In the genomic region with DNA sequence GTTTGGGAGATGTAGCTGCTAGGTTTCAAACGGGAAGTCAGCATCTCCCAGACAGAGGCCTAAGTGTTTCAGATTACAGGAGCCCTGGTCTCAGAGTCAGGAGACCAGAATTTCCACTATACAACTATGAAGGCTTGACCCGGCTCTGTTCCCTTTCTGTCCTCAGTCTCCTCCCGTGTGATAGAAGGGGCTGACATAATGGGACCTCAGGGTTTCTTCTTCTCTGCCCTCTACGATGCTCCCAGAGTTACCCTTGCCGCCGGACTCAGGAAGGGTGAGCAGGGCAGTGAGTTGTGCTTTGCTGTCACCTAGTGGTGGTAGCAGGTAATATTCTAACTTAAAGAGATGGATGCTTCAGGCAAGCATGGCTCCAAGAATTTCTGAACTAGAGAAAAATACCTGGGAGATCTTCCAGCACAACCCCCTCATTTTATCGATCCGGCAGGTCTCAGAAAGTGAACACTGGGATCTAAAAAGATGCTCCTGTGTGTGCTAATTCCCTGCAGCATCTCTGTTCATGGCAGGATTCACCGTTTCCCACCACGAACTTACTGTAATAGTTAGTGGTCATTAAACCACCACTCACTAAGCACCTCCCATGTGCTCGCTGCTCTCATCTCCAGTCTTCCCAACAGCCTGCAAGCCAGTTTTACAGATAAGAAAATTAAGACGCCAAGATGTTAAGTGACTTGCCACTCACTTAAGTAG, we compare ENCODE assay signal across 8 cellular contexts.
DNase-seq lines count a peak whose midpoint lies in the region; ATAC-seq and TF ChIP-seq lines count a peak whose summit lies in the region.

No MANE protein-coding gene starts in this region.

- no peaks in the 10 kb centered on the region for H3K36me3 Mint-ChIP-seq in activated CD8-positive, alpha-beta memory T cell treated with anti-CD3 and anti-CD28 coated beads, Interleukin-2, amount 10 ng/mL, durations not matched to agents 7 days and 5 days
- no peaks in the 10 kb centered on the region for H3K36me3 Mint-ChIP-seq in natural killer cell

- no peaks in the 10 kb centered on the region for H3K9me3 Mint-ChIP-seq in activated CD8-positive, alpha-beta memory T cell treated with anti-CD3 and anti-CD28 coated beads, Interleukin-2, amount 10 ng/mL, durations not matched to agents 7 days and 5 days (ENCODE audit: low read depth)
- H3K9me3 Mint-ChIP-seq in natural killer cell = no peaks in the 10 kb centered on the region

- TF ChIP-seq POLR2A in esophagus muscularis mucosa (IDR thresholded peaks at IDR 0.05; ENCODE audit: low read depth) = no peak

- TF ChIP-seq CTCF in esophagus muscularis mucosa (IDR thresholded peaks at IDR 0.05) = peak; percentile 86 to 89 (median 89)
- TF ChIP-seq CTCF in natural killer cell (IDR thresholded peaks at IDR 0.05) = peak; percentile 88
- TF ChIP-seq CTCF in thoracic aorta (IDR thresholded peaks at IDR 0.05) = peak; percentile 91

- H3K27ac ChIP-seq in esophagus muscularis mucosa (replicated peaks in 1 of 4) = no peak overlapping the region
- H3K27ac ChIP-seq in thoracic aorta = no peak overlapping the region

- DNase-seq in ELR (ENCODE audit: low read depth) = peak; percentile 79
- peak; percentile 85 for DNase-seq in NCI-H82 (lab: John Stamatoyannopoulos, UW)
- DNase-seq in activated CD8-positive, alpha-beta memory T cell treated with anti-CD3 and anti-CD28 coated beads, Interleukin-2, amount 10 ng/mL, durations not matched to agents 7 days and 5 days = peak; percentile 67
- no peak for DNase-seq in esophagus muscularis mucosa (ENCODE audit: extremely low spot score)
- DNase-seq in natural killer cell = no peak
- no peak for DNase-seq in thoracic aorta (ENCODE audit: low spot score)

- H3K9me3 ChIP-seq in esophagus muscularis mucosa (no peaks in the 10 kb centered on the region), thoracic aorta (no peaks in the 10 kb centered on the region)

- no peaks in the 10 kb centered on the region for H3K4me1 Mint-ChIP-seq in activated CD8-positive, alpha-beta memory T cell treated with anti-CD3 and anti-CD28 coated beads, Interleukin-2, amount 10 ng/mL, durations not matched to agents 7 days and 5 days
- peaks cover 0 to 5% of the 10 kb centered on the region in 2 donors for H3K4me1 Mint-ChIP-seq in natural killer cell

- H3K4me3 Mint-ChIP-seq in activated CD8-positive, alpha-beta memory T cell treated with anti-CD3 and anti-CD28 coated beads, Interleukin-2, amount 10 ng/mL, durations not matched to agents 7 days and 5 days = no peak overlapping the region
- H3K4me3 Mint-ChIP-seq in natural killer cell = no peak overlapping the region

- H3K4me1 ChIP-seq in esophagus muscularis mucosa (peaks cover 0 to 4% (median 2%) of the 10 kb centered on the region in 4 donors), thoracic aorta (ENCODE audit: control insufficient read depth in 1 of 2, low read depth in 2 of 2) (no peaks in the 10 kb centered on the region)

- no peak for TF ChIP-seq EP300 in esophagus muscularis mucosa (IDR thresholded peaks at IDR 0.05)

- CTCF ChIA-PET in activated CD8-positive, alpha-beta memory T cell treated with anti-CD3 and anti-CD28 coated beads, Interleukin-2, amount 10 ng/mL, durations not matched to agents 7 days and 5 days (lab: Charles Lee) = interaction anchor here (0.8 to 3.7 kb wide), 6 partner anchors 10 to 74 kb away, joined by 3 to 111 read pairs (median 6); no protein-coding TSS in a partner anchor

- H3K27me3 Mint-ChIP-seq in activated CD8-positive, alpha-beta memory T cell treated with anti-CD3 and anti-CD28 coated beads, Interleukin-2, amount 10 ng/mL, durations not matched to agents 7 days and 5 days = peaks cover 3% of the 10 kb centered on the region
- peaks cover 5 to 6% of the 10 kb centered on the region in 2 donors for H3K27me3 Mint-ChIP-seq in natural killer cell (ENCODE audit: low read depth in 2 of 2)

- H3K4me3 ChIP-seq in esophagus muscularis mucosa (no peak overlapping the region), thoracic aorta (no peak overlapping the region)

- no peak overlapping the region for H3K27ac Mint-ChIP-seq in activated CD8-positive, alpha-beta memory T cell treated with anti-CD3 and anti-CD28 coated beads, Interleukin-2, amount 10 ng/mL, durations not matched to agents 7 days and 5 days
- peak overlapping the region in 1 of 2 donors; percentile 45 for H3K27ac Mint-ChIP-seq in natural killer cell

- 22% methylated on average over 12 of the region's 12 CpGs for WGBS in esophagus muscularis mucosa

- H3K36me3 ChIP-seq in esophagus muscularis mucosa (peaks cover 0 to 92% (median 0%) of the 10 kb centered on the region in 4 donors), thoracic aorta (no peaks in the 10 kb centered on the region)

- intact Hi-C loops in esophagus muscularis mucosa (cut with DNase I) (loop anchor here (1.0 kb wide), 1 partner anchor 51 kb away; no protein-coding TSS in a partner anchor), natural killer cell (cut with micrococcal nuclease) (loop anchor here (1.0 kb wide), 2 partner anchors 52 to 74 kb away; no protein-coding TSS in a partner anchor)

- H3K27me3 ChIP-seq in esophagus muscularis mucosa (peaks cover 0 to 6% (median 0%) of the 10 kb centered on the region in 4 donors), thoracic aorta (replicated peaks; ENCODE audit: insufficient read depth) (no peaks in the 10 kb centered on the region)

- peak; percentile 58 for ATAC-seq in HG02973 (IDR thresholded peaks at IDR 0.05; ENCODE audit: unreplicated experiment)
- ATAC-seq in activated CD8-positive, alpha-beta memory T cell treated with anti-CD3 and anti-CD28 coated beads, Interleukin-2, amount 10 ng/mL, durations not matched to agents 7 days and 5 days = peak; percentile 84
- peak; percentile 78 to 92 (median 84) for ATAC-seq in natural killer cell
- no peak for ATAC-seq in thoracic aorta (ENCODE audit: insufficient number of reproducible peaks, low FRiP score, low read depth)
- no peak for ATAC-seq in GM19455 (IDR thresholded peaks at IDR 0.05; ENCODE audit: unreplicated experiment)

Comparison
In these comparisons a context has a peak if more than half of its experiments do, and no peak if none do; other contexts are left out.
1. DNase-seq: peak in ELR (single experiment), NCI-H82 (single experiment) and activated CD8-positive, alpha-beta memory T cell treated with anti-CD3 and anti-CD28 coated beads, Interleukin-2, amount 10 ng/mL, durations not matched to agents 7 days and 5 days (single experiment); none in esophagus muscularis mucosa (single experiment), natural killer cell (single experiment) and thoracic aorta (single experiment).
2. ATAC-seq: peak in HG02973 (single experiment), activated CD8-positive, alpha-beta memory T cell treated with anti-CD3 and anti-CD28 coated beads, Interleukin-2, amount 10 ng/mL, durations not matched to agents 7 days and 5 days (single experiment) and natural killer cell (3 of 3); none in thoracic aorta (single experiment) and GM19455 (single experiment).
3. Peak in every context shown above with its lines, with median percentiles within 50 percentile points of each other: CTCF ChIP-seq.